Comparison of ENCODE assay signal across 17 cellular contexts in genomic region chr6:87820343-87820984, GRCh38.
DNase-seq lines count a peak whose midpoint lies in the region; ATAC-seq and TF ChIP-seq lines count a peak whose summit lies in the region.
"Had no signal": no experiment of that assay in that cellular context is flagged by ENCODE, and none has a peak within 500 bp of the region (broad histone marks: within the 10 kb centered on the region; RNA-seq: fewer than 3 reads in every experiment).

No MANE protein-coding gene starts in this region.

- no peak overlapping the region for H3K9ac ChIP-seq in IMR-90 (ENCODE audit: low read depth, low read length)
- H3K9ac ChIP-seq in liver (ENCODE audit: low read depth in 1 of 2, low read length in 2 of 2): no peak overlapping the region
- H3K9ac ChIP-seq: GM23248 had no signal

- H3K27me3 ChIP-seq in IMR-90 (ENCODE audit: control insufficient read depth, insufficient read depth, low read length) (no peaks in the 10 kb centered on the region; the same call in 1 of the 2 replicates), liver (ENCODE audit: control insufficient read depth in 4 of 4, insufficient read depth in 4 of 4, low read length in 3 of 4) (no peaks in the 10 kb centered on the region)

- no peak overlapping the region for H3K18ac ChIP-seq in IMR-90 (ENCODE audit: low read depth, low read length)

- WGBS in IMR-90 (ENCODE audit: extremely low coverage in 2 of 2, insufficient read length in 1 of 2), 2 experiments: 86% methylated on average over 2 of the region's 7 CpGs; no CpG with 5 or more reads in 1 of the 2 experiments
- WGBS in liver: 53% methylated on average over 7 of the region's 7 CpGs

- no peak overlapping the region for H4K5ac ChIP-seq in IMR-90 (ENCODE audit: low read depth, low read length)

- TF ChIP-seq CTCF in IMR-90 (conservative IDR thresholded peaks at IDR 0.05; ENCODE audit: low read depth, low read length): no peak
- TF ChIP-seq CTCF in fibroblast of villous mesenchyme (IDR thresholded peaks at IDR 0.05; ENCODE audit: insufficient read depth, low read depth, low read length): no peak
- no peak for TF ChIP-seq CTCF in liver (IDR thresholded peaks at IDR 0.05; ENCODE audit: low read depth, low read length, missing input control)

- H2BK120ac ChIP-seq in IMR-90 (ENCODE audit: low read depth, low read length): no peak overlapping the region

- H2AFZ ChIP-seq in IMR-90 (replicated peaks; ENCODE audit: low read length, poor library complexity): no peak overlapping the region
- H2AFZ ChIP-seq: GM23248 had no signal

- in situ Hi-C loops in IMR-90 (cut with MboI; ENCODE audit: low sequenced_read_pairs): no loop called here

- POLR2A ChIA-PET in IMR-90 (lab: Charles Lee; ENCODE audit: unreplicated experiment): no interaction called here

- no peaks in the 10 kb centered on the region for H3K9me1 ChIP-seq in IMR-90 (ENCODE audit: insufficient read depth, low read length)

- no peaks in the 10 kb centered on the region for H3K36me3 ChIP-seq in IMR-90 (ENCODE audit: control insufficient read depth, insufficient read depth, low read length)
- H3K36me3 ChIP-seq in liver (ENCODE audit: control insufficient read depth in 4 of 4, insufficient read depth in 3 of 4, low read depth in 1 of 4, low read length in 3 of 4): no peaks in the 10 kb centered on the region

- H3K4me3 ChIP-seq in IMR-90 (ENCODE audit: insufficient read depth, low read depth, low read length) (no peak overlapping the region), fibroblast of villous mesenchyme (ENCODE audit: low read depth, low read length) (no peak overlapping the region), liver (ENCODE audit: low read depth in 1 of 3, low read length in 3 of 3) (no peak overlapping the region)
- H3K4me3 ChIP-seq: GM23248 had no signal

- H3K56ac ChIP-seq in IMR-90 (ENCODE audit: extremely low read depth, insufficient read depth, low read length): no peak overlapping the region

- H3K4me2 ChIP-seq in IMR-90 (ENCODE audit: low read depth, low read length): no peak overlapping the region

- no TSS peak for BruUV-seq in IMR-90 (replicated peaks; lab: Mats Ljungman, UMichigan)

- H3K27ac ChIP-seq in IMR-90 (ENCODE audit: insufficient read depth, low read length): no peak overlapping the region
- peak overlapping the region; percentile 59 to 80 for H3K27ac ChIP-seq in liver (ENCODE audit: low read depth in 1 of 2, low read length in 2 of 2)
- H3K27ac ChIP-seq in substantia nigra (ENCODE audit: low read depth, low read length, poor library complexity, severe bottlenecking): no peak overlapping the region
- H3K27ac ChIP-seq: C4-2B, GM23248, HL-60 had no signal

- H2AK9ac ChIP-seq in IMR-90 (replicated peaks; ENCODE audit: low read depth, low read length, poor library complexity): no peak overlapping the region

- H2BK5ac ChIP-seq in IMR-90 (ENCODE audit: low read depth, low read length, poor library complexity, severe bottlenecking): no peak overlapping the region

- intact Hi-C loops in IMR-90 (cut with micrococcal nuclease): no loop called here

- no peaks in the 10 kb centered on the region for H3K9me3 ChIP-seq in IMR-90 (ENCODE audit: control insufficient read depth, insufficient read depth, low read length)
- no peaks in the 10 kb centered on the region for H3K9me3 ChIP-seq in liver (ENCODE audit: control insufficient read depth in 4 of 4, low read length in 3 of 4)

- H3K23ac ChIP-seq in IMR-90 (ENCODE audit: low read depth, low read length): no peak overlapping the region

- TF ChIP-seq RAD21 in IMR-90 (IDR thresholded peaks at IDR 0.05; ENCODE audit: low read length) (no peak), liver (IDR thresholded peaks at IDR 0.05) (peak; percentile 40)

- no peak for TF ChIP-seq POLR2A in IMR-90 (IDR thresholded peaks at IDR 0.05; ENCODE audit: low read depth, low read length)

- H4K91ac ChIP-seq in IMR-90 (ENCODE audit: insufficient read depth, low read depth, low read length): no peak overlapping the region

- no peaks in the 10 kb centered on the region for H3K79me1 ChIP-seq in IMR-90 (ENCODE audit: low read depth in 1 of 2, low read length in 2 of 2)

- no peak overlapping the region for H2BK15ac ChIP-seq in IMR-90 (ENCODE audit: low read depth, low read length)

- no peak overlapping the region for H2BK20ac ChIP-seq in IMR-90 (ENCODE audit: low read depth, low read length)

- H3K4ac ChIP-seq in IMR-90 (ENCODE audit: low read depth, low read length): no peak overlapping the region

- H4K20me1 ChIP-seq in IMR-90 (ENCODE audit: insufficient read depth, low read length): no peaks in the 10 kb centered on the region

- no peak overlapping the region for H2AK5ac ChIP-seq in IMR-90 (ENCODE audit: low read depth, low read length)

- ATAC-seq in IMR-90 (ENCODE audit: low read depth): no peak
- no peak for ATAC-seq in stimulated activated naive CD8-positive, alpha-beta T cell treated with anti-CD3 and anti-CD28 coated beads, Interleukin-15, Interleukin-2, amounts not matched to agents 100 U/mL and 50 U/mL, for 24 hours

- H3K14ac ChIP-seq in IMR-90 (replicated peaks; ENCODE audit: low read depth, low read length): no peak overlapping the region

- CTCF ChIA-PET in IMR-90 (lab: Yijun Ruan, JAX): no interaction called here

- no peaks in the 10 kb centered on the region for H3K4me1 ChIP-seq in IMR-90 (ENCODE audit: control insufficient read depth, insufficient read depth, low read length)
- H3K4me1 ChIP-seq in liver (ENCODE audit: control insufficient read depth in 4 of 4, insufficient read depth in 4 of 4, low read length in 3 of 4): peaks cover 6 to 17% (median 10%) of the 10 kb centered on the region in 4 donors

- no peak overlapping the region for H4K8ac ChIP-seq in IMR-90 (ENCODE audit: low read depth in 2 of 2, low read length in 2 of 2)

- dilution Hi-C loops in IMR-90 (cut with HindIII; ENCODE audit: low sequenced_read_pairs, unreplicated experiment): no loop called here

- DNase-seq in IMR-90: no peak
- peak; percentile 16 for DNase-seq in fibroblast of villous mesenchyme (ENCODE audit: low read depth)
- no peak for DNase-seq in stimulated activated naive CD8-positive, alpha-beta T cell treated with anti-CD3 and anti-CD28 coated beads, Interleukin-15, Interleukin-2, amounts not matched to agents 100 U/mL and 50 U/mL, for 24 hours
- DNase-seq in iPS-NIHi7 (ENCODE audit: extremely low spot score): no peak
- no peak for DNase-seq in activated CD4-positive, alpha-beta T cell treated with anti-CD3 and anti-CD28 coated beads, Interleukin-2, amount 50 U/mL, for 48 hours
- DNase-seq in substantia nigra (lab: John Stamatoyannopoulos, UW): no peak
- DNase-seq: AML-193; CD4-positive, alpha-beta T cell; DMS153; DMS79; GF-D8; GM23248; HCEC 1CT; KG1 had no signal

TF ChIP-seq in IMR-90, 13 proteins besides CTCF, POLR2A, EP300 and RAD21:
- TF ChIP-seq MAZ (IDR thresholded peaks at IDR 0.05; ENCODE audit: borderline replicate concordance, low read depth, low read length) (no peak), MAFK (IDR thresholded peaks at IDR 0.05; ENCODE audit: low read depth, low read length) (peak; percentile 28; the same call in 1 of the 2 replicates)
TF ChIP-seq in IMR-90: peak in this region for 1.

TF ChIP-seq in liver, 16 proteins besides CTCF, POLR2A, EP300 and RAD21 (continues in another document):
- TF ChIP-seq HNF4G (IDR thresholded peaks at IDR 0.05) (peak; percentile 9), EGR1 (IDR thresholded peaks at IDR 0.05; ENCODE audit: low read depth in 2 of 2) (peak in 1 of 2 donors; percentile 25), ATF3 (IDR thresholded peaks at IDR 0.05) (no peak), ZBTB33 (IDR thresholded peaks at IDR 0.05) (peak; percentile 76), NR2F2 (IDR thresholded peaks at IDR 0.05) (no peak), JUND (IDR thresholded peaks at IDR 0.05) (peak in 1 of 2 donors; percentile 74), FOXA2 (IDR thresholded peaks at IDR 0.05) (peak; percentile 68), GABPA (IDR thresholded peaks at IDR 0.05 in 1 of 2, conservative IDR thresholded peaks at IDR 0.05 in 1 of 2) (no peak), FOXA1 (IDR thresholded peaks at IDR 0.05) (peak; percentile 34), SP1 (IDR thresholded peaks at IDR 0.05) (peak; percentile 54), RXRA (IDR thresholded peaks at IDR 0.05) (peak; percentile 80 to 93), HNF4A (conservative IDR thresholded peaks at IDR 0.05) (peak; percentile 74 to 89), MAX (IDR thresholded peaks at IDR 0.05) (peak; percentile 53), YY1 (IDR thresholded peaks at IDR 0.05) (peak; percentile 76)

Comparison
In these comparisons a context has a peak if more than half of its experiments do, and no peak if none do; other contexts are left out.
1. H3K27ac ChIP-seq: peak in liver (2 of 2); none in IMR-90 (single experiment) and substantia nigra (single experiment).